In genomic region chr14:100108042-100108825, GRCh38 we compare ENCODE assay signal across 7 cellular contexts. TPM values are rescaled to one million over a fixed set of nuclear protein-coding genes. Genes with fewer than 3 reads are reported as not detected.
DNase-seq lines count a peak whose midpoint lies in the region; ATAC-seq and TF ChIP-seq lines count a peak whose summit lies in the region.

No MANE protein-coding gene starts in this region.

- H3K36me3 Mint-ChIP-seq in MCF 10A (ENCODE audit: insufficient read depth, unreplicated experiment): no peaks in the 10 kb centered on the region

- DNase-seq in NCI-H2107 treated with DMSO at 0.1 percent for 48 hours (lab: John Stamatoyannopoulos, UW; ENCODE audit: unreplicated experiment): peak; percentile 69
- peak; percentile 81 for DNase-seq in MCF 10A (ENCODE audit: unreplicated experiment)
- DNase-seq in islet precursor cell: peak; percentile 93
- DNase-seq in stimulated activated CD4-positive, alpha-beta T cell treated with anti-CD3 and anti-CD28 coated beads, Interleukin-1b, Interleukin-23, amount 100 ng/mL, for 48 hours: peak; percentile 90

- peak; percentile 87 for TF ChIP-seq CTCF in WI38 (IDR thresholded peaks at IDR 0.05; ENCODE audit: low read depth, low read length)
- TF ChIP-seq CTCF in MCF 10A (IDR thresholded peaks at IDR 0.05; ENCODE audit: unreplicated experiment): peak; percentile 89

- POLR2A ChIA-PET in MCF 10A (lab: Yijun Ruan, JAX): interaction anchor here (0.6 to 3.0 kb wide), 18 partner anchors 9 to 131 kb away, joined by 3 to 21 read pairs (median 4); no protein-coding TSS in a partner anchor

- ATAC-seq in GM18498 (IDR thresholded peaks at IDR 0.05; ENCODE audit: unreplicated experiment) (peak; percentile 83), HG02938 (IDR thresholded peaks at IDR 0.05; ENCODE audit: unreplicated experiment) (peak; percentile 85)

- intact Hi-C loops in MCF 10A (cut with micrococcal nuclease): loop anchor here (1.0 to 2.0 kb wide), 5 partner anchors 32 to 126 kb away; no protein-coding TSS in a partner anchor

- H3K4me3 ChIP-seq in WI38 (ENCODE audit: low read depth, low read length): no peak overlapping the region

- H3K27me3 Mint-ChIP-seq in MCF 10A (ENCODE audit: insufficient read depth, unreplicated experiment): no peaks in the 10 kb centered on the region

- H3K9me3 Mint-ChIP-seq in MCF 10A (ENCODE audit: unreplicated experiment): no peaks in the 10 kb centered on the region

- BruUV-seq in MCF 10A (replicated peaks; lab: Mats Ljungman, UMichigan): no TSS peak

- CTCF ChIA-PET in MCF 10A (lab: Yijun Ruan, JAX): interaction anchor here (0.5 to 10.9 kb wide), 46 partner anchors 8 to 1555 kb away, joined by 3 to 188 read pairs (median 4); no protein-coding TSS in a partner anchor

- H3K4me3 Mint-ChIP-seq in MCF 10A (ENCODE audit: unreplicated experiment): peak overlapping the region; percentile 18

- peaks cover 41% of the 10 kb centered on the region for H3K4me1 Mint-ChIP-seq in MCF 10A (ENCODE audit: insufficient read depth, unreplicated experiment)

- H3K27ac Mint-ChIP-seq in MCF 10A (ENCODE audit: low read depth, unreplicated experiment): peak overlapping the region; percentile 70

RNA-seq across cellular contexts. Expression of gene EVL, which starts 43.0 kb away (rescaled TPM):
- 52.5 and 55.4 TPM in 2 replicates for total RNA-seq in MCF 10A (2022)

RNA-seq across cellular contexts. Expression of gene DEGS2, which starts 51.2 kb away (rescaled TPM):
- total RNA-seq in MCF 10A (2022): 0.07 and 0.39 TPM in 2 replicates
